13 cellular contexts compared by ENCODE assay signal in genomic region chr3:107216711-107217110, GRCh38.
A peak's percentile ranks its signal among the peaks of the same experiment; 100 is the strongest.
DNase-seq lines count a peak whose midpoint lies in the region; FAIRE-seq and TF ChIP-seq lines count a peak whose summit lies in the region.
"Had no signal": no experiment of that assay in that cellular context is flagged by ENCODE, and none has a peak within 500 bp of the region (broad histone marks: within the 10 kb centered on the region; RNA-seq: fewer than 3 reads in every experiment).

No MANE protein-coding gene starts in this region.

- no peaks in the 10 kb centered on the region for H3K4me1 Mint-ChIP-seq in CD4-positive, alpha-beta memory T cell
- H3K4me1 Mint-ChIP-seq: endodermal cell had no signal

- 74% methylated on average over 3 of the region's 3 CpGs for WGBS in esophagus muscularis mucosa

- POLR2A ChIA-PET in CD4-positive, alpha-beta memory T cell (lab: Charles Lee; ENCODE audit: partially characterized antibody) = no interaction called here

- no peaks in the 10 kb centered on the region for H3K9me3 Mint-ChIP-seq in CD4-positive, alpha-beta memory T cell
- H3K9me3 Mint-ChIP-seq: endodermal cell had no signal

- no peak for TF ChIP-seq POLR2A in esophagus muscularis mucosa (IDR thresholded peaks at IDR 0.05; ENCODE audit: low read depth)

- no peak for TF ChIP-seq EP300 in esophagus muscularis mucosa (IDR thresholded peaks at IDR 0.05)

- H3K36me3 Mint-ChIP-seq in CD4-positive, alpha-beta memory T cell = no peaks in the 10 kb centered on the region

- H3K27me3 Mint-ChIP-seq in CD4-positive, alpha-beta memory T cell = peaks cover 5 to 14% of the 10 kb centered on the region in 2 donors

- H3K4me3 ChIP-seq in choroid plexus epithelial cell (ENCODE audit: low read depth, low read length) (no peak overlapping the region), esophagus muscularis mucosa (no peak overlapping the region), tibial artery (no peak overlapping the region)
- no peak overlapping the region for H3K4me3 ChIP-seq in CD4-positive, alpha-beta memory T cell (ENCODE audit: low read length in 2 of 2)
- H3K4me3 ChIP-seq: right lobe of liver had no signal

- no peaks in the 10 kb centered on the region for H3K9me3 ChIP-seq in esophagus muscularis mucosa
- H3K9me3 ChIP-seq in tibial artery = no peaks in the 10 kb centered on the region
- no peaks in the 10 kb centered on the region for H3K9me3 ChIP-seq in CD4-positive, alpha-beta memory T cell (ENCODE audit: control insufficient read depth in 1 of 2, low read length in 2 of 2)
- H3K9me3 ChIP-seq: right lobe of liver had no signal

- H3K36me3 ChIP-seq in esophagus muscularis mucosa (no peaks in the 10 kb centered on the region), tibial artery (no peaks in the 10 kb centered on the region)
- H3K36me3 ChIP-seq in CD4-positive, alpha-beta memory T cell (ENCODE audit: insufficient read depth, low read length) = no peaks in the 10 kb centered on the region
- H3K36me3 ChIP-seq: right lobe of liver had no signal

- DNase-seq in A172 (ENCODE audit: low spot score) (peak; percentile 93), HTR-8/SVneo (ENCODE audit: insufficient read length, low spot score) (no peak), choroid plexus epithelial cell (ENCODE audit: low read depth) (peak; percentile 99), medulla oblongata (ENCODE audit: extremely low spot score) (peak; percentile 46), esophagus muscularis mucosa (ENCODE audit: extremely low spot score) (no peak), HuH-7.5 (ENCODE audit: low spot score) (no peak), tibial artery (no peak)
- DNase-seq in CD4-positive, alpha-beta memory T cell = no peak
- DNase-seq: ACHN, endodermal cell, Kasumi-1, NCI-H69, right lobe of liver had no signal

- peak; percentile 54 for FAIRE-seq in HTR-8/SVneo (lab: Jason Lieb, UNC)

- intact Hi-C loops in esophagus muscularis mucosa (cut with DNase I) (no loop called here), tibial artery (cut with DNase I; ENCODE audit: low total_unique reads) (no loop called here)
- intact Hi-C loops in CD4-positive, alpha-beta memory T cell (cut with micrococcal nuclease) = no loop called here

- H3K27ac ChIP-seq in esophagus muscularis mucosa (replicated peaks in 1 of 4) = no peak overlapping the region
- no peak overlapping the region for H3K27ac ChIP-seq in tibial artery
- H3K27ac ChIP-seq in CD4-positive, alpha-beta memory T cell (ENCODE audit: low read depth, low read length) = no peak overlapping the region
- H3K27ac ChIP-seq: right lobe of liver had no signal

- H3K27me3 ChIP-seq in esophagus muscularis mucosa (no peaks in the 10 kb centered on the region), tibial artery (no peaks in the 10 kb centered on the region)
- no peaks in the 10 kb centered on the region for H3K27me3 ChIP-seq in CD4-positive, alpha-beta memory T cell (ENCODE audit: insufficient read depth, low read length)
- H3K27me3 ChIP-seq: right lobe of liver had no signal

- no peak for TF ChIP-seq CTCF in choroid plexus epithelial cell (conservative IDR thresholded peaks at IDR 0.05; ENCODE audit: low read depth, low read length)
- no peak for TF ChIP-seq CTCF in esophagus muscularis mucosa (IDR thresholded peaks at IDR 0.05)
- no peak for TF ChIP-seq CTCF in tibial artery (IDR thresholded peaks at IDR 0.05)

- CTCF ChIA-PET in CD4-positive, alpha-beta memory T cell (lab: Charles Lee; ENCODE audit: partially characterized antibody) = interaction anchor here (0.6 kb wide), 1 partner anchor 19 kb away, joined by 3 read pairs; no protein-coding TSS in a partner anchor

- no peak overlapping the region for H3K27ac Mint-ChIP-seq in CD4-positive, alpha-beta memory T cell
- H3K27ac Mint-ChIP-seq: endodermal cell had no signal

- no peak overlapping the region for H3K4me3 Mint-ChIP-seq in CD4-positive, alpha-beta memory T cell
- H3K4me3 Mint-ChIP-seq: endodermal cell had no signal

- H3K4me1 ChIP-seq in esophagus muscularis mucosa (peaks cover 9 to 18% (median 15%) of the 10 kb centered on the region in 4 donors), tibial artery (peaks cover 0 to 15% (median 2%) of the 10 kb centered on the region in 4 donors)
- H3K4me1 ChIP-seq in CD4-positive, alpha-beta memory T cell (ENCODE audit: insufficient read depth, low read length) = no peaks in the 10 kb centered on the region

Comparison
In these comparisons a context has a peak if more than half of its experiments do, and no peak if none do; other contexts are left out.
1. DNase-seq: peak in A172 (single experiment), choroid plexus epithelial cell (single experiment) and medulla oblongata (single experiment); none in HTR-8/SVneo (single experiment), esophagus muscularis mucosa (single experiment), HuH-7.5 (single experiment), tibial artery (0 of 2) and CD4-positive, alpha-beta memory T cell (0 of 5).